Comparison of ENCODE assay signal across 26 cellular contexts in the genomic region with DNA sequence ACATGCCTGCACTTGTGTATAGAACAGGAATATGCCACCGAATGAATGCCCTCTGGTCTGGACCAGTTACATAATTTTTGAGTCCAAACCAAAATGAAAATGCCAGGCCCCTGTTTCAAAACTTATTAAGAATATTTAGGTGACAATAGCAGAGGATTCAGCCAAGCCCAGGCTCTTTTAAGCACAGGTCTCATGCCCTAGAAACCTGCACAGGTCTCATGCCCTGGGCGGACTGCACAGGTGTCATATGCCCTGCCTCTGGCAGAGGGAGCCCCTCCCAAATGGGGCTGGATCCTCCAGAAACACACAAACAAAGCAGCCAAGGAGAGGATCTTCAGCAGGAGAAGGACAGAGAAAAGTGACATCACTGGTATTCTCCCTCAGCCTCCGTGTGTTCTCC.
DNase-seq lines count a peak whose midpoint lies in the region; ATAC-seq and TF ChIP-seq lines count a peak whose summit lies in the region.
"Had no signal": no experiment of that assay in that cellular context is flagged by ENCODE, and none has a peak within 500 bp of the region (broad histone marks: within the 10 kb centered on the region; RNA-seq: fewer than 3 reads in every experiment).

No MANE protein-coding gene starts in this region.

- H3K36me3 ChIP-seq in PC-3 (ENCODE audit: low read depth, low read length) (no peaks in the 10 kb centered on the region), endodermal cell (ENCODE audit: control insufficient read depth, insufficient read depth, low read length) (no peaks in the 10 kb centered on the region)
- H3K36me3 ChIP-seq: brain microvascular endothelial cell, left ventricle myocardium inferior, Peyer's patch, prostate gland, right lobe of liver, stomach, uterus, WERI-Rb-1 had no signal

- no peaks in the 10 kb centered on the region for H3F3A ChIP-seq in PC-3 (ENCODE audit: low read length, unreplicated experiment)

- no TSS peak for BruUV-seq in PC-3 (replicated peaks; lab: Mats Ljungman, UMichigan)

- DNase-seq in NCI-H1436 (lab: John Stamatoyannopoulos, UW): peak; percentile 20
- DNase-seq in NCI-H1436 treated with DMSO at 0.1 percent for 48 hours (lab: John Stamatoyannopoulos, UW): no peak
- peak; percentile 39 for DNase-seq in PC-3
- DNase-seq in endodermal cell: no peak
- no peak for DNase-seq in neural crest cell (ENCODE audit: low read depth, low spot score)
- DNase-seq in activated gamma-delta T cell treated with Interleukin-2 at 50 U/mL for 16 hours: no peak
- DNase-seq: 8988T; activated CD4-positive, alpha-beta T cell treated with anti-CD3 and anti-CD28 coated beads for 48 hours; amniotic stem cell; brain microvascular endothelial cell; left ventricle myocardium inferior; NCI-H524 treated with DMSO at 0.1 percent for 48 hours; Peyer's patch; right lobe of liver; stimulated activated CD4-positive, alpha-beta T cell treated with anti-CD3 and anti-CD28 coated beads, Interleukin-2, amount 100 ng/mL, for 48 hours; stomach; SW 1271; uterus; WERI-Rb-1 had no signal

- 80 to 92% methylated on average over 2 to 3 of the region's 3 CpGs for WGBS in endodermal cell (ENCODE audit: insufficient coverage in 1 of 2, insufficient read length in 1 of 2), 2 experiments

- H3K27me3 ChIP-seq in PC-3 (ENCODE audit: low read length) (no peaks in the 10 kb centered on the region), endodermal cell (ENCODE audit: control insufficient read depth, insufficient read depth, low read length, poor library complexity, severe bottlenecking) (no peaks in the 10 kb centered on the region)
- H3K27me3 ChIP-seq: brain microvascular endothelial cell, Peyer's patch, right lobe of liver, stomach, uterus had no signal

- H3K27ac Mint-ChIP-seq in endodermal cell: no peak overlapping the region
- peak overlapping the region; percentile 53 for H3K27ac Mint-ChIP-seq in neural crest cell (ENCODE audit: unreplicated experiment)
- H3K27ac Mint-ChIP-seq: activated naive CD4-positive, alpha-beta T cell treated with anti-CD3 and anti-CD28 coated beads, Interleukin-2, amount 50 U/mL, for 24 hours; activated T-helper 17 cell treated with anti-CD3 and anti-CD28 coated beads, Interleukin-2, amount 50 U/mL, for 72 hours; CD14-positive monocyte had no signal

- H3K9ac ChIP-seq in PC-3 (ENCODE audit: low read length) (no peak overlapping the region), endodermal cell (ENCODE audit: extremely low read depth, low read length, poor library complexity, severe bottlenecking) (no peak overlapping the region)

- H3K9me3 ChIP-seq in PC-3 (ENCODE audit: low read length): no peaks in the 10 kb centered on the region
- H3K9me3 ChIP-seq in endodermal cell (ENCODE audit: control insufficient read depth, low read length): no peaks in the 10 kb centered on the region
- H3K9me3 ChIP-seq: left ventricle myocardium inferior, Peyer's patch, prostate gland, right lobe of liver, stomach, uterus had no signal

- H3K4me3 Mint-ChIP-seq in endodermal cell: no peak overlapping the region
- no peak overlapping the region for H3K4me3 Mint-ChIP-seq in neural crest cell
- H3K4me3 Mint-ChIP-seq: activated naive CD4-positive, alpha-beta T cell treated with anti-CD3 and anti-CD28 coated beads, Interleukin-2, amount 50 U/mL, for 24 hours; activated T-helper 17 cell treated with anti-CD3 and anti-CD28 coated beads, Interleukin-2, amount 50 U/mL, for 72 hours; CD14-positive monocyte had no signal

- POLR2A ChIA-PET in PC-3 (lab: Charles Lee; ENCODE audit: unreplicated experiment): no interaction called here

- H3K9me3 Mint-ChIP-seq in endodermal cell (peaks cover 5% of the 10 kb centered on the region), neural crest cell (peaks cover 4% of the 10 kb centered on the region)
- H3K9me3 Mint-ChIP-seq: activated naive CD4-positive, alpha-beta T cell treated with anti-CD3 and anti-CD28 coated beads, Interleukin-2, amount 50 U/mL, for 24 hours; activated T-helper 17 cell treated with anti-CD3 and anti-CD28 coated beads, Interleukin-2, amount 50 U/mL, for 72 hours had no signal

- H3K27ac ChIP-seq in PC-3 (ENCODE audit: low read length) (no peak overlapping the region), endodermal cell (ENCODE audit: low read depth, low read length) (no peak overlapping the region)
- H3K27ac ChIP-seq: brain microvascular endothelial cell, left ventricle myocardium inferior, Peyer's patch, prostate gland, right lobe of liver, stomach, uterus, WERI-Rb-1 had no signal

- CTCF ChIA-PET in PC-3 (lab: Charles Lee): no interaction called here

- intact Hi-C loops in PC-3 (cut with micrococcal nuclease): loop anchor here (10.0 kb wide), 1 partner anchor 605 kb away; a partner anchor contains a TSS

- TF ChIP-seq CTCF in PC-3 (conservative IDR thresholded peaks at IDR 0.05; ENCODE audit: low read depth, low read length): peak; percentile 28; the same call in 1 of the 2 replicates
- peak; percentile 47 for TF ChIP-seq CTCF in endodermal cell (conservative IDR thresholded peaks at IDR 0.05)
- TF ChIP-seq CTCF in neural crest cell (conservative IDR thresholded peaks at IDR 0.05): no peak

- H3K79me2 ChIP-seq in PC-3 (ENCODE audit: low read length): no peaks in the 10 kb centered on the region

- peaks cover 7% of the 10 kb centered on the region for H3K4me1 ChIP-seq in PC-3 (ENCODE audit: insufficient read depth, low read length)
- H3K4me1 ChIP-seq in endodermal cell (ENCODE audit: control insufficient read depth, insufficient read depth, low read length): no peaks in the 10 kb centered on the region
- H3K4me1 ChIP-seq: left ventricle myocardium inferior, Peyer's patch, prostate gland, right lobe of liver, stomach, uterus had no signal

- H3K4me1 Mint-ChIP-seq in endodermal cell (peaks cover 13% of the 10 kb centered on the region), neural crest cell (peaks cover 17% of the 10 kb centered on the region)
- H3K4me1 Mint-ChIP-seq: activated naive CD4-positive, alpha-beta T cell treated with anti-CD3 and anti-CD28 coated beads, Interleukin-2, amount 50 U/mL, for 24 hours; activated T-helper 17 cell treated with anti-CD3 and anti-CD28 coated beads, Interleukin-2, amount 50 U/mL, for 72 hours; CD14-positive monocyte had no signal

- H3K4me3 ChIP-seq in PC-3 (ENCODE audit: low read length): no peak overlapping the region
- no peak overlapping the region for H3K4me3 ChIP-seq in endodermal cell (ENCODE audit: low read length)
- H3K4me3 ChIP-seq: left ventricle myocardium inferior, Peyer's patch, prostate gland, right lobe of liver, stomach, uterus had no signal

- H3K27me3 Mint-ChIP-seq in endodermal cell (ENCODE audit: insufficient read depth) (no peaks in the 10 kb centered on the region), neural crest cell (ENCODE audit: low read depth) (no peaks in the 10 kb centered on the region)

- H4K20me1 ChIP-seq in PC-3 (ENCODE audit: low read length): no peaks in the 10 kb centered on the region

- H3K4me2 ChIP-seq in PC-3 (ENCODE audit: low read length): no peak overlapping the region

- 0 out of 2 replicates have a peak, but pooled peaks cover 6% of the 10 kb centered on the region for H3K9me2 ChIP-seq in PC-3 (replicated peaks; ENCODE audit: low read length)

- H3K36me3 Mint-ChIP-seq in endodermal cell (ENCODE audit: low read depth) (no peaks in the 10 kb centered on the region), neural crest cell (ENCODE audit: low read depth) (no peaks in the 10 kb centered on the region)
- H3K36me3 Mint-ChIP-seq: activated naive CD4-positive, alpha-beta T cell treated with anti-CD3 and anti-CD28 coated beads, Interleukin-2, amount 50 U/mL, for 24 hours; CD14-positive monocyte had no signal

- no peak for ATAC-seq in PC-3
- ATAC-seq in GM19397 (IDR thresholded peaks at IDR 0.05; ENCODE audit: unreplicated experiment): no peak
- ATAC-seq in GM18868 (IDR thresholded peaks at IDR 0.05; ENCODE audit: unreplicated experiment): no peak
- ATAC-seq: activated T-helper 17 cell treated with anti-CD3 and anti-CD28 coated beads, Interleukin-2, amount 50 U/mL, for 72 hours; HepG2; right lobe of liver had no signal

- H2AFZ ChIP-seq in PC-3 (ENCODE audit: low read length): no peak overlapping the region

Comparison
In these comparisons a context has a peak if more than half of its experiments do, and no peak if none do; other contexts are left out.
1. DNase-seq: peak in NCI-H1436 (single experiment) and PC-3 (single experiment); none in NCI-H1436 treated with DMSO at 0.1 percent for 48 hours (single experiment), endodermal cell (single experiment), neural crest cell (single experiment) and activated gamma-delta T cell treated with Interleukin-2 at 50 U/mL for 16 hours (single experiment).